In the genomic region with DNA sequence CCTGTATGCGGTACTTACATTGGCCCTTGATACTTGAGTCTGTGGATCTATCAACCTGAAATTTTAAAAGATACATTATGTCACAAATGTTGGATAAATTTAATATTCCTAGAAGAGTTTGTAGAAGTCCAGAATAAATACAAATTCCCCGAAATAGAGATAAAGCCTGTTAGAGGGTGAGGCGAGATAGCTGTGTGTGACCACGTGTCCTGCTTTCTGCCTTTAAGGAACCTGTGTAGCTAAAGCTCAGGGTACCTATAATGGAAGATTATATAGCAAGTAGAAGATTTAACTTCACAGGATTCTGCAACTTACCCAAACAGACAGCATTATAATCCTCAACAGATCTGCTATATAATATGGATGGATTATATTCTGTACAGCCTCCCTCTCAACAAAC, we compare ENCODE assay signal across 17 cellular contexts. TPM values are rescaled to one million over a fixed set of nuclear protein-coding genes. Genes with fewer than 3 reads are reported as not detected.
DNase-seq lines count a peak whose midpoint lies in the region; ATAC-seq, FAIRE-seq and TF ChIP-seq lines count a peak whose summit lies in the region.
"Had no signal": no experiment of that assay in that cellular context is flagged by ENCODE, and none has a peak within 500 bp of the region (broad histone marks: within the 10 kb centered on the region; RNA-seq: fewer than 3 reads in every experiment).

No MANE protein-coding gene starts in this region.

- in situ Hi-C loops in K562 (cut with MboI), result no loop called here

- intact Hi-C loops in activated naive CD4-positive, alpha-beta T cell treated with anti-CD3 and anti-CD28 coated beads for 36 hours (cut with micrococcal nuclease), result no loop called here
- intact Hi-C loops in K562 (cut with micrococcal nuclease), result no loop called here
- intact Hi-C loops in naive thymus-derived CD4-positive, alpha-beta T cell (cut with micrococcal nuclease), result loop anchor here in 1 of 2 donors (10.0 kb wide), 1 partner anchor 208 kb away; no protein-coding TSS in a partner anchor

- H4K20me1 ChIP-seq in K562 (replicated peaks; ENCODE audit: control insufficient read depth, insufficient read depth, low read length), result no peaks in the 10 kb centered on the region

- TF ChIP-seq EP300 in K562 (IDR thresholded peaks at IDR 0.05; ENCODE audit: low read length), result no peak

- H3K4me3 Mint-ChIP-seq in activated naive CD4-positive, alpha-beta T cell treated with anti-CD3 and anti-CD28 coated beads for 36 hours, result no peak overlapping the region
- H3K4me3 Mint-ChIP-seq in naive thymus-derived CD4-positive, alpha-beta T cell, result no peak overlapping the region
- no peak overlapping the region for H3K4me3 Mint-ChIP-seq in stimulated activated effector memory CD8-positive, alpha-beta T cell treated with anti-CD3 and anti-CD28 coated beads, Interleukin-12 subunit alpha, Interleukin-12 subunit beta, amount 100 ng/mL, for 72 hours
- H3K4me3 Mint-ChIP-seq: CD8-positive, alpha-beta T cell; GM23338; H9 had no signal

- H3K27ac Mint-ChIP-seq in activated naive CD4-positive, alpha-beta T cell treated with anti-CD3 and anti-CD28 coated beads for 36 hours, result peak overlapping the region; percentile 59
- peak overlapping the region in 6 of 9 donors; percentile 3 to 36 (median 15) for H3K27ac Mint-ChIP-seq in naive thymus-derived CD4-positive, alpha-beta T cell
- H3K27ac Mint-ChIP-seq in stimulated activated effector memory CD8-positive, alpha-beta T cell treated with anti-CD3 and anti-CD28 coated beads, Interleukin-12 subunit alpha, Interleukin-12 subunit beta, amount 100 ng/mL, for 72 hours, result peak overlapping the region; percentile 5
- H3K27ac Mint-ChIP-seq: CD8-positive, alpha-beta T cell; GM23338; H9 had no signal

- BruUV-seq in K562 (replicated peaks; lab: Mats Ljungman, UMichigan), result no TSS peak

- no peak overlapping the region for H3K9ac ChIP-seq in K562 (ENCODE audit: insufficient read depth in 1 of 2, low read depth in 2 of 2, low read length in 2 of 2)

- H3K4me1 Mint-ChIP-seq in activated naive CD4-positive, alpha-beta T cell treated with anti-CD3 and anti-CD28 coated beads for 36 hours (ENCODE audit: low read depth), result no peaks in the 10 kb centered on the region
- peaks cover 0 to 14% (median 6%) of the 10 kb centered on the region in 7 donors for H3K4me1 Mint-ChIP-seq in naive thymus-derived CD4-positive, alpha-beta T cell
- peaks cover 11% of the 10 kb centered on the region for H3K4me1 Mint-ChIP-seq in stimulated activated effector memory CD8-positive, alpha-beta T cell treated with anti-CD3 and anti-CD28 coated beads, Interleukin-12 subunit alpha, Interleukin-12 subunit beta, amount 100 ng/mL, for 72 hours
- H3K4me1 Mint-ChIP-seq: GM23338, H9 had no signal

- H3K36me3 ChIP-seq in K562 (ENCODE audit: control insufficient read depth, insufficient read depth, low read length), result peaks cover 12% of the 10 kb centered on the region; the same call in 2 of the 3 replicates
- H3K36me3 ChIP-seq in naive thymus-derived CD4-positive, alpha-beta T cell (ENCODE audit: control insufficient read depth in 2 of 3, insufficient read depth in 3 of 3, low read length in 3 of 3), result peaks cover 4 to 28% (median 4%) of the 10 kb centered on the region in 3 experiments

- peaks cover 13% of the 10 kb centered on the region for H3K9me3 Mint-ChIP-seq in activated naive CD4-positive, alpha-beta T cell treated with anti-CD3 and anti-CD28 coated beads for 36 hours
- H3K9me3 Mint-ChIP-seq in naive thymus-derived CD4-positive, alpha-beta T cell, result peaks cover 0 to 19% (median 7%) of the 10 kb centered on the region in 11 donors
- peaks cover 3% of the 10 kb centered on the region for H3K9me3 Mint-ChIP-seq in stimulated activated effector memory CD8-positive, alpha-beta T cell treated with anti-CD3 and anti-CD28 coated beads, Interleukin-12 subunit alpha, Interleukin-12 subunit beta, amount 100 ng/mL, for 72 hours

- peaks cover 41% of the 10 kb centered on the region for H3K36me3 Mint-ChIP-seq in activated naive CD4-positive, alpha-beta T cell treated with anti-CD3 and anti-CD28 coated beads for 36 hours (ENCODE audit: low read depth)
- H3K36me3 Mint-ChIP-seq in naive thymus-derived CD4-positive, alpha-beta T cell, result peaks cover 18 to 68% (median 50%) of the 10 kb centered on the region in 5 donors
- H3K36me3 Mint-ChIP-seq in stimulated activated effector memory CD8-positive, alpha-beta T cell treated with anti-CD3 and anti-CD28 coated beads, Interleukin-12 subunit alpha, Interleukin-12 subunit beta, amount 100 ng/mL, for 72 hours, result peaks cover 51% of the 10 kb centered on the region

- H3K27me3 Mint-ChIP-seq in activated naive CD4-positive, alpha-beta T cell treated with anti-CD3 and anti-CD28 coated beads for 36 hours (ENCODE audit: low read depth), result no peaks in the 10 kb centered on the region
- no peaks in the 10 kb centered on the region for H3K27me3 Mint-ChIP-seq in naive thymus-derived CD4-positive, alpha-beta T cell

- H3K27me3 ChIP-seq in K562 (ENCODE audit: control insufficient read depth in 2 of 2, insufficient read depth in 2 of 2, low read length in 2 of 2), result no peaks in the 10 kb centered on the region
- H3K27me3 ChIP-seq in naive thymus-derived CD4-positive, alpha-beta T cell (ENCODE audit: control insufficient read depth in 2 of 2, insufficient read depth in 2 of 2, low read length in 2 of 2), result no peaks in the 10 kb centered on the region

- no peak for DNase-seq in activated naive CD4-positive, alpha-beta T cell treated with anti-CD3 and anti-CD28 coated beads for 36 hours
- no peak for DNase-seq in activated naive CD4-positive, alpha-beta T cell (lab: John Stamatoyannopoulos, UW)
- DNase-seq in K562 (ENCODE audit: extremely low read depth in 1 of 4, low spot score in 3 of 4), result no peak
- no peak for DNase-seq in naive thymus-derived CD4-positive, alpha-beta T cell
- DNase-seq in stimulated activated effector memory CD8-positive, alpha-beta T cell treated with anti-CD3 and anti-CD28 coated beads, Interleukin-12 subunit alpha, Interleukin-12 subunit beta, amount 100 ng/mL, for 72 hours (ENCODE audit: low spot score in 2 of 2), result no peak
- DNase-seq in stimulated activated naive CD8-positive, alpha-beta T cell treated with anti-CD3 and anti-CD28 coated beads, Interleukin-15, Interleukin-2, amounts not matched to agents 100 U/mL and 50 U/mL, for 24 hours, result no peak
- DNase-seq: C1 segment of cervical spinal cord; Caco-2; CD8-positive, alpha-beta T cell; DMS153; DND-41; H9 had no signal

- no peak for FAIRE-seq in K562 (lab: Jason Lieb, UNC)
- FAIRE-seq: G401.6, GM12892 had no signal

- H3K79me2 ChIP-seq in K562 (ENCODE audit: control insufficient read depth, insufficient read depth, low read length), result no peaks in the 10 kb centered on the region

- no peak for TF ChIP-seq RAD21 in K562 (CRISPR knock-in tag; conservative IDR thresholded peaks at IDR 0.05 in 1 of 2, IDR thresholded peaks at IDR 0.05 in 1 of 2)

- CTCF ChIA-PET in activated naive CD4-positive, alpha-beta T cell treated with anti-CD3 and anti-CD28 coated beads for 36 hours (lab: Charles Lee), result no interaction called here
- CTCF ChIA-PET in K562 (lab: Yijun Ruan, JAX; ENCODE audit: low intra/inter-chr PET ratio), result no interaction called here
- CTCF ChIA-PET in naive thymus-derived CD4-positive, alpha-beta T cell (lab: Charles Lee), result no interaction called here

- ATAC-seq in K562, result peak; percentile 68
- no peak for ATAC-seq in naive thymus-derived CD4-positive, alpha-beta T cell
- ATAC-seq in stimulated activated effector memory CD8-positive, alpha-beta T cell treated with anti-CD3 and anti-CD28 coated beads, Interleukin-12 subunit alpha, Interleukin-12 subunit beta, amount 100 ng/mL, for 72 hours, result no peak
- no peak for ATAC-seq in GM21528 (IDR thresholded peaks at IDR 0.05; ENCODE audit: low FRiP score, unreplicated experiment)
- ATAC-seq in stimulated activated naive CD8-positive, alpha-beta T cell treated with anti-CD3 and anti-CD28 coated beads, Interleukin-15, Interleukin-2, amounts not matched to agents 100 U/mL and 50 U/mL, for 24 hours, result no peak
- ATAC-seq: CD8-positive, alpha-beta T cell; GM23338; HCT116 had no signal

- H3K4me3 ChIP-seq in K562, result no peak overlapping the region
- no peak overlapping the region for H3K4me3 ChIP-seq in naive thymus-derived CD4-positive, alpha-beta T cell (ENCODE audit: low read length)
- H3K4me3 ChIP-seq: GM23338 had no signal

- POLR2A ChIA-PET in K562 (lab: Yijun Ruan, JAX), result no interaction called here
- POLR2A ChIA-PET in naive thymus-derived CD4-positive, alpha-beta T cell (lab: Charles Lee), result no interaction called here

- TF ChIP-seq CTCF in K562 (IDR thresholded peaks at IDR 0.05 in 2 of 3, conservative IDR thresholded peaks at IDR 0.05 in 1 of 3; ENCODE audit: insufficient read depth in 2 of 3, low read depth in 1 of 3, low read length in 3 of 3), result no peak

- no peak for TF ChIP-seq POLR2A in K562 (conservative IDR thresholded peaks at IDR 0.05)

- no peak overlapping the region for H3K4me2 ChIP-seq in K562 (ENCODE audit: insufficient read depth, low read length)
- H3K4me2 ChIP-seq: GM23338 had no signal

- H3K9me3 ChIP-seq in K562 (replicated peaks; ENCODE audit: control insufficient read depth, insufficient read depth, low read depth, low read length), result no peaks in the 10 kb centered on the region
- H3K9me3 ChIP-seq in naive thymus-derived CD4-positive, alpha-beta T cell (ENCODE audit: control insufficient read depth in 2 of 3, low read length in 3 of 3), result no peaks in the 10 kb centered on the region
- H3K9me3 ChIP-seq: Caco-2 had no signal

- no peak overlapping the region for H3K27ac ChIP-seq in K562 (ENCODE audit: extremely low read depth, low read depth, low read length)
- H3K27ac ChIP-seq in naive thymus-derived CD4-positive, alpha-beta T cell (ENCODE audit: low read depth, low read length), result no peak overlapping the region

- 36% methylated on average over 4 of the region's 4 CpGs for WGBS in K562 (ENCODE audit: insufficient coverage, low coverage, missing lambda C conversion rate)

- peaks cover 0 to 4% of the 10 kb centered on the region in 2 experiments; a peak in 3 of 5 replicates for H3K4me1 ChIP-seq in K562 (replicated peaks in 1 of 2; ENCODE audit: control insufficient read depth in 2 of 2, insufficient read depth in 2 of 2, low read length in 2 of 2)
- no peaks in the 10 kb centered on the region for H3K4me1 ChIP-seq in naive thymus-derived CD4-positive, alpha-beta T cell (ENCODE audit: control insufficient read depth in 2 of 2, insufficient read depth in 2 of 2, low read length in 2 of 2)
- H3K4me1 ChIP-seq: Caco-2 had no signal

- H3K9me1 ChIP-seq in K562 (ENCODE audit: control insufficient read depth, insufficient read depth, low read length), result no peaks in the 10 kb centered on the region

- no peak overlapping the region for H2AFZ ChIP-seq in K562 (ENCODE audit: low read depth, low read length)
- H2AFZ ChIP-seq: GM23338 had no signal

RNA-seq across cellular contexts. Expression of a gene that starts 58.8 kb away (rescaled TPM):
- total RNA-seq in activated naive CD4-positive, alpha-beta T cell treated with anti-CD3 and anti-CD28 coated beads for 36 hours, result 10 to 100 TPM; 12.7 to 13.5 TPM
- 36.5 and 49.4 TPM in 2 replicates for total RNA-seq in K562 (2011; cell fraction: chromatin; rRNA removed; ENCODE audit: low replicate concordance)
- 18.5 and 19.7 TPM in 2 replicates for total RNA-seq in K562 (2011; cell fraction: nucleolus; rRNA removed)
- total RNA-seq in K562 (2011; cell fraction: nucleoplasm; rRNA removed), result 26.7 and 27.6 TPM in 2 replicates
- total RNA-seq in K562 (2014; rRNA removed) (3.8 and 5.2 TPM in 2 replicates), K562 (2014; rRNA removed; fragmentation: Illumina TruSeq; extraction: Trizol) (8.2 and 8.5 TPM in 2 replicates), K562 (2015; rRNA removed; fragmentation: Illumina TruSeq; extraction: Trizol) (6.7 and 9.0 TPM in 2 replicates), K562 (2021) (7.5 and 8.0 TPM in 2 replicates)
- polyA plus RNA-seq in K562 (2011; rRNA removed) (11.4 and 14.4 TPM in 2 replicates), K562 (2014; fragmentation: Illumina TruSeq; extraction: Trizol) (7.8 and 13.6 TPM in 2 replicates), K562 (2014; fragmentation: Nextera tagmentation; extraction: Ambion mirVana) (1 to 10 TPM; 2.1 to 3.3 TPM), K562 (2014; rRNA removed) (8.6 and 8.9 TPM in 2 replicates)
- polyA plus RNA-seq in K562 (2011; cell fraction: cytosol; rRNA removed), result 2.9 and 4.0 TPM in 2 replicates
- 17.1 and 23.1 TPM in 2 replicates for polyA plus RNA-seq in K562 (2011; cell fraction: nucleus; rRNA removed)
- polyA plus RNA-seq in K562 (2012), result 4.4 and 9.0 TPM in 2 replicates
- polyA minus RNA-seq in K562 (2011; rRNA and poly(A)+ RNA removed), result 12.3 and 13.4 TPM in 2 replicates
- polyA minus RNA-seq in K562 (2011; cell fraction: cytosol; rRNA and poly(A)+ RNA removed), result 3.7 and 4.1 TPM in 2 replicates
- 13.3 and 16.4 TPM in 2 replicates for polyA minus RNA-seq in K562 (2011; cell fraction: nucleus; rRNA and poly(A)+ RNA removed)
- 10 to 100 TPM; 31.6 to 74.5 (median 58.3) TPM for total RNA-seq in naive thymus-derived CD4-positive, alpha-beta T cell
- polyA plus RNA-seq in naive thymus-derived CD4-positive, alpha-beta T cell, result 10 to 100 TPM; 10.1 to 27.1 TPM

Comparison
In these comparisons a context has a peak if more than half of its experiments do, and no peak if none do; other contexts are left out.
1. H3K27ac Mint-ChIP-seq: peak in every context shown above with its lines; median percentile 59 in activated naive CD4-positive, alpha-beta T cell treated with anti-CD3 and anti-CD28 coated beads for 36 hours; 15 in naive thymus-derived CD4-positive, alpha-beta T cell; 5 in stimulated activated effector memory CD8-positive, alpha-beta T cell treated with anti-CD3 and anti-CD28 coated beads, Interleukin-12 subunit alpha, Interleukin-12 subunit beta, amount 100 ng/mL, for 72 hours.